ENCODE assay signal across 8 cellular contexts in the genomic region with DNA sequence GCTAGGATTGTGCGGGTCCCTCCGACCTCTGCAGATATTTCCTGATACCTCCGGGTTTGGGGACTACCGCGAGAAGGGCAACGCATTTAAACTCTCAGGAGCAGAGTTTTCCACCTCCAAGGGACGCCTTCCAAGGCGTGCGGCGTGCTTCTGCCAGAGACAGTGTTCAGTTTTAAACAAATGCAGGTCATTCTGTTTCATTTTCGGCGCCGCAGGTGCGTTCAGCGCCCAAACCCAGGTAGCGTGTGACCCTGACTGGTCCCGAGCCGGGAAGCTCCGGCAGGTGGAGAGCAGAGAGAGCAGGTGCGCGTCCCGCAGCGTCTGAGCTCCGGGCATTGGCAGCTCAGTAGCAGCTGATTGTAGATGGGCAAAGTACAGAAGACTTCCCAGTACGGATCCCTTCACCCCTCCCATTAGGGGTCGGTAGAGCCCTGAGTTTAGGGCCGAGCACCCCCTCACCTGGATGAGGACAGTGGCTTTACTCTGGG.
DNase-seq lines count a peak whose midpoint lies in the region; ATAC-seq and TF ChIP-seq lines count a peak whose summit lies in the region.

No MANE protein-coding gene starts in this region.

- peak; percentile 43 for ATAC-seq in SK-N-SH treated with all-trans-retinoic acid at 6 μM for 48 hours
- ATAC-seq in HG02840 (IDR thresholded peaks at IDR 0.05; ENCODE audit: low FRiP score, unreplicated experiment), result no peak

- DNase-seq in GM20000 (ENCODE audit: low spot score) (peak; percentile 30), foreskin fibroblast (peak in 1 of 2 donors; percentile 22), retinal pigment epithelial cell (ENCODE audit: low read depth) (no peak), substantia nigra (lab: John Stamatoyannopoulos, UW) (no peak), activated gamma-delta T cell (lab: John Stamatoyannopoulos, UW) (no peak)
- DNase-seq in stimulated activated CD4-positive, alpha-beta T cell treated with anti-CD3 and anti-CD28 coated beads, Interleukin-15, amount 100 ng/mL, for 24 hours, result no peak

- TF ChIP-seq CTCF in GM20000 (IDR thresholded peaks at IDR 0.05; ENCODE audit: extremely low read depth, missing control alignments) (no peak), foreskin fibroblast (IDR thresholded peaks at IDR 0.05; ENCODE audit: low read depth, low read length) (no peak), retinal pigment epithelial cell (conservative IDR thresholded peaks at IDR 0.05; ENCODE audit: low read depth, low read length) (no peak)

- H3K27ac ChIP-seq in substantia nigra (ENCODE audit: low read depth, low read length, poor library complexity, severe bottlenecking), result no peak overlapping the region

- H3K4me3 ChIP-seq in foreskin fibroblast (ENCODE audit: low read depth in 1 of 2, low read length in 2 of 2), result peak overlapping the region; percentile 18 to 20
- peak overlapping the region; percentile 58 for H3K4me3 ChIP-seq in retinal pigment epithelial cell (ENCODE audit: low read length)

TF ChIP-seq in SK-N-SH treated with all-trans-retinoic acid at 6 μM for 48 hours, 23 proteins besides CTCF, POLR2A, EP300 and RAD21:
- no peak for TF ChIP-seq ARNTL (CRISPR knock-in tag; IDR thresholded peaks at IDR 0.05; ENCODE audit: borderline replicate concordance, low read depth)
- TF ChIP-seq ZNF70 (CRISPR knock-in tag; IDR thresholded peaks at IDR 0.05), result no peak
- TF ChIP-seq ZNF8 (CRISPR knock-in tag; IDR thresholded peaks at IDR 0.05), result no peak
- TF ChIP-seq ISL1 (CRISPR knock-in tag; IDR thresholded peaks at IDR 0.05), result no peak
- TF ChIP-seq, protein P1, sequence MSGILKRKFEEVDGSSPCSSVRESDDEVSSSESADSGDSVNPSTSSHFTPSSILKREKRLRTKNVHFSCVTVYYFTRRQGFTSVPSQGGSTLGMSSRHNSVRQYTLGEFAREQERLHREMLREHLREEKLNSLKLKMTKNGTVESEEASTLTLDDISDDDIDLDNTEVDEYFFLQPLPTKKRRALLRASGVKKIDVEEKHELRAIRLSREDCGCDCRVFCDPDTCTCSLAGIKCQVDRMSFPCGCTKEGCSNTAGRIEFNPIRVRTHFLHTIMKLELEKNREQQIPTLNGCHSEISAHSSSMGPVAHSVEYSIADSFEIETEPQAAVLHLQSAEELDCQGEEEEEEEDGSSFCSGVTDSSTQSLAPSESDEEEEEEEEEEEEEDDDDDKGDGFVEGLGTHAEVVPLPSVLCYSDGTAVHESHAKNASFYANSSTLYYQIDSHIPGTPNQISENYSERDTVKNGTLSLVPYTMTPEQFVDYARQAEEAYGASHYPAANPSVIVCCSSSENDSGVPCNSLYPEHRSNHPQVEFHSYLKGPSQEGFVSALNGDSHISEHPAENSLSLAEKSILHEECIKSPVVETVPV (CRISPR knock-in tag; IDR thresholded peaks at IDR 0.05), result no peak
- TF ChIP-seq SNAI2 (CRISPR knock-in tag; IDR thresholded peaks at IDR 0.05), result no peak
